In the genomic region with DNA sequence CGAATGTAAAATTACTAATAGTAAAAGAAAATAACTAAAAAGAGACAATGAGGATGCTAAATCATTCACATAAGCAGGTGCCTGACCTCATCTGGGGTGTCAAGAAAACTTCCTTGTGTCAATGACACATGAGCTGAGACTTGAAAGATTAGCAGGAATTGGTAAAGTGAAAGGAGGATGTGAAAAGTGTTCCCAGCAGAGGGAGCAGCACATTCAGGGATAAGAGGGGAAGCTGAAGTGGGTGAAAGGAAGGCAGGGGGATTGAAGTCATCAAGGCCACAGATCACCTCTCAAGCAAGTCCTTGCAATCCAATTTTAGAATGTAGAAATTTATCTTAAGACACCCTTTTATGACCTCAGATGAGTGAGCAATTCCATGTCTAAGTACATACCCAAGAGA, we compare ENCODE assay signal across 8 cellular contexts.
DNase-seq lines count a peak whose midpoint lies in the region; ATAC-seq and TF ChIP-seq lines count a peak whose summit lies in the region.

No MANE protein-coding gene starts in this region.

- H3K79me2 ChIP-seq in MM.1S (ENCODE audit: low read length) = no peaks in the 10 kb centered on the region

- H4K20me1 ChIP-seq in MM.1S (ENCODE audit: insufficient read depth, low read length) = no peaks in the 10 kb centered on the region

- DNase-seq in DMS114 treated with DMSO at 0.1 percent for 48 hours (lab: John Stamatoyannopoulos, UW; ENCODE audit: unreplicated experiment) (peak; percentile 47), MM.1S (no peak), ascending aorta (ENCODE audit: low spot score in 2 of 2) (no peak), kidney tubule cell (ENCODE audit: low spot score) (peak; percentile 78), cerebellum (ENCODE audit: low spot score) (no peak)
- DNase-seq in activated CD4-positive, alpha-beta T cell treated with anti-CD3 and anti-CD28 coated beads, Interleukin-2, amount 50 U/mL, for 1 hour = no peak

- H2AFZ ChIP-seq in MM.1S (ENCODE audit: low read length) = no peak overlapping the region

- H3K4me1 ChIP-seq in MM.1S (ENCODE audit: low read length) (no peaks in the 10 kb centered on the region), ascending aorta (no peaks in the 10 kb centered on the region)

- ATAC-seq in HG03159 (IDR thresholded peaks at IDR 0.05; ENCODE audit: unreplicated experiment) = no peak
- ATAC-seq in GM18868 (IDR thresholded peaks at IDR 0.05; ENCODE audit: unreplicated experiment) = no peak

- TF ChIP-seq CTCF in MM.1S (IDR thresholded peaks at IDR 0.05; ENCODE audit: low read length) (peak; percentile 22; the same call in 1 of the 2 replicates), ascending aorta (IDR thresholded peaks at IDR 0.05) (peak in 2 of 3 experiments; percentile 25 to 32)

- no peaks in the 10 kb centered on the region for H3F3A ChIP-seq in MM.1S (ENCODE audit: insufficient read depth, low read length)

- H3K4me2 ChIP-seq in MM.1S (ENCODE audit: low read depth, low read length) = no peak overlapping the region

- H3K36me3 ChIP-seq in MM.1S (replicated peaks; ENCODE audit: insufficient read depth, low read length) = no peaks in the 10 kb centered on the region
- no peaks in the 10 kb centered on the region for H3K36me3 ChIP-seq in ascending aorta

- H3K27ac ChIP-seq in MM.1S (ENCODE audit: low read length) (no peak overlapping the region), ascending aorta (no peak overlapping the region)

- H3K4me3 ChIP-seq in MM.1S (ENCODE audit: low read length) (no peak overlapping the region), ascending aorta (no peak overlapping the region)

- H3K9me3 ChIP-seq in MM.1S (replicated peaks; ENCODE audit: insufficient read depth, low read length) (no peaks in the 10 kb centered on the region), ascending aorta (no peaks in the 10 kb centered on the region)

- H3K9me2 ChIP-seq in MM.1S (replicated peaks; ENCODE audit: insufficient read depth, low read length) = no peaks in the 10 kb centered on the region

- H3K9ac ChIP-seq in MM.1S (ENCODE audit: low read length) = no peak overlapping the region

- H3K27me3 ChIP-seq in MM.1S (replicated peaks; ENCODE audit: insufficient read depth, low read length) (no peaks in the 10 kb centered on the region), ascending aorta (no peaks in the 10 kb centered on the region)

- intact Hi-C loops in ascending aorta (cut with DNase I) = no loop called here

Comparison
In these comparisons a context has a peak if more than half of its experiments do, and no peak if none do; other contexts are left out.
1. DNase-seq: peak in DMS114 treated with DMSO at 0.1 percent for 48 hours (single experiment) and kidney tubule cell (single experiment); none in MM.1S (single experiment), ascending aorta (0 of 2), activated CD4-positive, alpha-beta T cell treated with anti-CD3 and anti-CD28 coated beads, Interleukin-2, amount 50 U/mL, for 1 hour (single experiment) and cerebellum (single experiment).